ENCODE assay signal across 8 cellular contexts in genomic region chrX:47581731-47582647, GRCh38. TPM values are rescaled to one million over a fixed set of nuclear protein-coding genes. Genes with fewer than 3 reads are reported as not detected.
A peak's percentile ranks its signal among the peaks of the same experiment; 100 is the strongest.
DNase-seq lines count a peak whose midpoint lies in the region; ATAC-seq and TF ChIP-seq lines count a peak whose summit lies in the region.

Gene TIMP1 (plus strand): TSS chrX:47582436. CDS start chrX:47583416, 980 bp downstream.

- H3K9ac ChIP-seq in HUES6 (ENCODE audit: low read length), result peak within 1 kb of the TSS; percentile 69

- no peak for TF ChIP-seq CTCF in psoas muscle (IDR thresholded peaks at IDR 0.05)

- peaks cover 9% of the 10 kb centered on the region; the same call in 1 of the 2 replicates for H3K36me3 ChIP-seq in HUES6 (ENCODE audit: control insufficient read depth, insufficient read depth, low read length)
- no peaks in the 10 kb centered on the region for H3K36me3 ChIP-seq in psoas muscle (ENCODE audit: insufficient read depth in 1 of 2, low read depth in 1 of 2)
- no peaks in the 10 kb centered on the region for H3K36me3 ChIP-seq in urinary bladder (ENCODE audit: insufficient read depth)

- peak; percentile 85 for ATAC-seq in GM21447 (IDR thresholded peaks at IDR 0.05; ENCODE audit: unreplicated experiment)
- peak; percentile 97 for ATAC-seq in left ventricle myocardium superior
- ATAC-seq in psoas muscle, result peak; percentile 92 to 95 (median 94)

- intact Hi-C loops in T-helper 1 cell treated with Interleukin-12 subunit alpha and Interleukin-12 subunit beta and Interleukin-4 antibody, amounts not matched to agents 30 ng/mL and 1 ng/mL, for 36 hours (cut with micrococcal nuclease), result loop anchor here (1.0 to 2.0 kb wide), 8 partner anchors 21 to 389 kb away; partner anchors contain the start of genes ARAF, ELK1, SYN1 and UBA1
- intact Hi-C loops in left ventricle myocardium superior (cut with micrococcal nuclease), result no loop called here
- intact Hi-C loops in psoas muscle (cut with DNase I), result no loop called here

- WGBS in psoas muscle, 3 donors, result 8 to 26% (median 26%) methylated on average over 5 to 27 of the region's 28 CpGs
- WGBS in urinary bladder, result 4% methylated on average over 28 of the region's 28 CpGs

- DNase-seq in CMK (ENCODE audit: low read depth) (peak; percentile 78), amniotic stem cell (lab: John Stamatoyannopoulos, UW) (peak; percentile 80), left ventricle myocardium superior (peak; percentile 89), psoas muscle (peak; percentile 89 to 92)

- no peak within 1 kb of the TSS for H3K27ac ChIP-seq in HUES6 (ENCODE audit: low read depth, low read length)
- H3K27ac ChIP-seq in psoas muscle, result peak within 1 kb of the TSS; percentile 39
- H3K27ac ChIP-seq in urinary bladder (ENCODE audit: low read depth), result peak within 1 kb of the TSS; percentile 75

- no peaks in the 10 kb centered on the region for H3K27me3 ChIP-seq in HUES6 (ENCODE audit: control insufficient read depth, insufficient read depth, low read length)
- peaks cover 0 to 22% (median 3%) of the 10 kb centered on the region in 3 donors for H3K27me3 ChIP-seq in psoas muscle (ENCODE audit: insufficient read depth in 3 of 3, low read length in 2 of 3)

- H3K9me3 ChIP-seq in HUES6 (ENCODE audit: control insufficient read depth, insufficient read depth, low read depth, low read length) (peaks cover 3% of the 10 kb centered on the region; the same call in 1 of the 2 replicates), psoas muscle (no peaks in the 10 kb centered on the region)

- H3K4me1 ChIP-seq in HUES6 (ENCODE audit: control insufficient read depth, insufficient read depth, low read length) (peaks cover 12% of the 10 kb centered on the region; the same call in 1 of the 2 replicates), psoas muscle (no peaks in the 10 kb centered on the region), urinary bladder (ENCODE audit: insufficient read depth) (no peaks in the 10 kb centered on the region)

- H3K4me3 ChIP-seq in HUES6 (ENCODE audit: low read depth, low read length) (peak within 1 kb of the TSS; percentile 63), psoas muscle (peak within 1 kb of the TSS; percentile 60), urinary bladder (ENCODE audit: low read depth, low read length) (peak within 1 kb of the TSS; percentile 50)

RNA-seq across cellular contexts. Expression of gene TIMP1, which starts in this region (rescaled TPM):
- total RNA-seq in T-helper 1 cell treated with Interleukin-12 subunit alpha and Interleukin-12 subunit beta and Interleukin-4 antibody, amounts not matched to agents 30 ng/mL and 1 ng/mL, for 36 hours, result 123 and 125 TPM in 2 replicates
- total RNA-seq in left ventricle myocardium superior (114 TPM), psoas muscle (100 to 1,000 TPM in 1 of 4 donors, 10 to 100 TPM in 3; 33.2 to 157 (median 57.2) TPM), urinary bladder (77.2 TPM)
- polyA plus RNA-seq in psoas muscle (100 to 1,000 TPM in 1 of 3 donors, 10 to 100 TPM in 2; 15.7 to 190 (median 33.7) TPM), urinary bladder (555 TPM)
